In genomic region chr18:26424428-26425147, GRCh38 we compare ENCODE assay signal across 17 cellular contexts.
"Had no signal": no experiment of that assay in that cellular context is flagged by ENCODE, and none has a peak within 500 bp of the region (broad histone marks: within the 10 kb centered on the region; RNA-seq: fewer than 3 reads in every experiment).

No MANE protein-coding gene starts in this region.

- H3K9me3 Mint-ChIP-seq: activated T-cell treated with anti-CD3 and anti-CD28 coated beads, Interleukin-2, amount 50 U/mL, for 72 hours; mesothelial cell of epicardium; neural progenitor cell had no signal

- H3K4me2 ChIP-seq: neural progenitor cell had no signal

- H3K4me1 ChIP-seq: ascending aorta, neural progenitor cell, parathyroid adenoma, tibial artery, vagina had no signal

- DNase-seq: activated CD4-positive, alpha-beta T cell treated with anti-CD3 and anti-CD28 coated beads for 1 hour; activated CD4-positive, alpha-beta T cell treated with anti-CD3 and anti-CD28 coated beads, Interleukin-2, amount 50 U/mL, for 48 hours; activated naive CD4-positive, alpha-beta T cell; activated T-cell treated with anti-CD3 and anti-CD28 coated beads, Interleukin-2, amount 50 U/mL, for 72 hours; gastrocnemius medialis; islet precursor cell; left ventricle myocardium superior; retina; small intestine; T-helper 9 cell; tibial artery had no signal

- H3K79me2 ChIP-seq: parathyroid adenoma had no signal

- H3K27ac Mint-ChIP-seq: activated T-cell treated with anti-CD3 and anti-CD28 coated beads, Interleukin-2, amount 50 U/mL, for 72 hours; mesothelial cell of epicardium; neural progenitor cell had no signal

- H3K36me3 ChIP-seq: ascending aorta, gastrocnemius medialis, neural progenitor cell, tibial artery, vagina had no signal

- H3K27me3 ChIP-seq: ascending aorta, gastrocnemius medialis, neural progenitor cell, tibial artery, vagina had no signal

- H3K4me3 ChIP-seq: ascending aorta, gastrocnemius medialis, neural progenitor cell, tibial artery, vagina had no signal

- FAIRE-seq: bronchial epithelial cell, small intestine had no signal

- H3K9ac ChIP-seq: neural progenitor cell, parathyroid adenoma had no signal

- ATAC-seq: activated T-cell treated with anti-CD3 and anti-CD28 coated beads, Interleukin-2, amount 50 U/mL, for 72 hours; gastrocnemius medialis; left ventricle myocardium superior had no signal

- H3K9me3 ChIP-seq: ascending aorta, gastrocnemius medialis, tibial artery, vagina had no signal

- H3K27ac ChIP-seq: ascending aorta, gastrocnemius medialis, neural progenitor cell, parathyroid adenoma, tibial artery, vagina had no signal

- H3K36me3 Mint-ChIP-seq: mesothelial cell of epicardium, neural progenitor cell had no signal

- H3K4me3 Mint-ChIP-seq: activated T-cell treated with anti-CD3 and anti-CD28 coated beads, Interleukin-2, amount 50 U/mL, for 72 hours; mesothelial cell of epicardium; neural progenitor cell had no signal

- H2AFZ ChIP-seq: neural progenitor cell, parathyroid adenoma had no signal
